ENCODE assay signal across 27 cellular contexts in genomic region chr16:86704516-86704915, GRCh38.
"Had no signal": no experiment of that assay in that cellular context is flagged by ENCODE, and none has a peak within 500 bp of the region (broad histone marks: within the 10 kb centered on the region; RNA-seq: fewer than 3 reads in every experiment).

No MANE protein-coding gene starts in this region.

- H3K27ac ChIP-seq: ascending aorta, breast epithelium, cardiac muscle cell, colonic mucosa had no signal

- DNase-seq: activated CD4-positive, alpha-beta memory T cell treated with anti-CD3 and anti-CD28 coated beads, Interleukin-2, amount 10 ng/mL, durations not matched to agents 7 days and 5 days; activated CD4-positive, alpha-beta T cell treated with anti-CD3 and anti-CD28 coated beads for 36 hours; activated CD4-positive, alpha-beta T cell treated with anti-CD3 and anti-CD28 coated beads, Interleukin-2, amount 10 ng/mL, durations not matched to agents 24 days and 14 days; activated CD4-positive, alpha-beta T cell treated with anti-CD3 and anti-CD28 coated beads, Interleukin-2, amount 50 U/mL, for 4 hours; activated CD4-positive, CD25-positive, alpha-beta regulatory T cell; activated CD4-positive, CD25-positive, alpha-beta regulatory T cell treated with anti-CD3 and anti-CD28 coated beads, Interleukin-2, amount 50 U/mL, for 72 hours; activated CD8-positive, alpha-beta memory T cell treated with anti-CD3 and anti-CD28 coated beads, Interleukin-2, amount 50 U/mL, for 48 hours; activated gamma-delta T cell; activated naive CD4-positive, alpha-beta T cell; activated naive CD4-positive, alpha-beta T cell treated with anti-CD3 and anti-CD28 coated beads, Interleukin-2, amount 10 ng/mL, durations not matched to agents 7 days and 5 days; activated naive CD8-positive, alpha-beta T cell treated with anti-CD3 and anti-CD28 coated beads, Interleukin-2, amount 10 ng/mL, durations not matched to agents 7 days and 5 days; activated T-cell treated with anti-CD3 and anti-CD28 coated beads for 4 hours; activated T-cell treated with anti-CD3 and anti-CD28 coated beads, Interleukin-2, amount 50 U/mL, for 24 hours; activated T-cell treated with anti-CD3 and anti-CD28 coated beads, Interleukin-2, amount 50 U/mL, for 72 hours; central memory CD4-positive, alpha-beta T cell; cerebellar nuclear complex; colonic mucosa; effector CD8-positive, alpha-beta T cell; foreskin fibroblast; head of caudate nucleus; T-helper 2 cell had no signal

- H3K4me3 ChIP-seq: ascending aorta, breast epithelium, cardiac muscle cell, colonic mucosa had no signal

- ATAC-seq: activated CD4-positive, alpha-beta T cell treated with anti-CD3 and anti-CD28 coated beads for 36 hours; activated naive CD4-positive, alpha-beta T cell treated with anti-CD3 and anti-CD28 coated beads, Interleukin-2, amount 50 U/mL, for 72 hours; activated T-cell treated with anti-CD3 and anti-CD28 coated beads, Interleukin-2, amount 50 U/mL, for 72 hours; esophagus mucosa had no signal

- H3K4me1 ChIP-seq: ascending aorta, breast epithelium, colonic mucosa had no signal

- FAIRE-seq: frontal cortex had no signal

- H3K9me3 ChIP-seq: ascending aorta, breast epithelium, colonic mucosa had no signal

- H3K27me3 ChIP-seq: ascending aorta, cardiac muscle cell, colonic mucosa had no signal

- H3K36me3 ChIP-seq: ascending aorta, breast epithelium, cardiac muscle cell, colonic mucosa had no signal
